Comparison of ENCODE assay signal across 22 cellular contexts in genomic region chrX:65480960-65481359, GRCh38.
"Had no signal": no experiment of that assay in that cellular context is flagged by ENCODE, and none has a peak within 500 bp of the region (broad histone marks: within the 10 kb centered on the region; RNA-seq: fewer than 3 reads in every experiment).

No MANE protein-coding gene starts in this region.

- H2AFZ ChIP-seq: neural progenitor cell had no signal

- H3K27me3 ChIP-seq: gastroesophageal sphincter, neural progenitor cell, right lobe of liver, uterus had no signal

- H3K36me3 ChIP-seq: gastroesophageal sphincter, left ventricle myocardium inferior, neural progenitor cell, right lobe of liver, uterus had no signal

- H3K27ac Mint-ChIP-seq: activated naive CD4-positive, alpha-beta T cell treated with anti-CD3 and anti-CD28 coated beads, Interleukin-2, amount 10 ng/mL, durations not matched to agents 7 days and 5 days; activated T-cell treated with anti-CD3 and anti-CD28 coated beads, Interleukin-2, amount 50 U/mL, for 72 hours; brain; mesothelial cell of epicardium; naive thymus-derived CD8-positive, alpha-beta T cell; neural progenitor cell had no signal

- H3K9me3 ChIP-seq: gastroesophageal sphincter, left ventricle myocardium inferior, right lobe of liver, uterus had no signal

- H3K9ac ChIP-seq: neural progenitor cell had no signal

- FAIRE-seq: TTC549 had no signal

- H3K4me3 ChIP-seq: gastroesophageal sphincter, left ventricle myocardium inferior, neural progenitor cell, right lobe of liver, skin epidermis, uterus had no signal

- H3K27me3 Mint-ChIP-seq: activated naive CD4-positive, alpha-beta T cell treated with anti-CD3 and anti-CD28 coated beads, Interleukin-2, amount 10 ng/mL, durations not matched to agents 7 days and 5 days; brain; naive thymus-derived CD8-positive, alpha-beta T cell had no signal

- H3K27ac ChIP-seq: epithelial cell of prostate, gastroesophageal sphincter, left ventricle myocardium inferior, neural progenitor cell, right lobe of liver, skin epidermis, uterus had no signal

- H3K4me1 ChIP-seq: gastroesophageal sphincter, left ventricle myocardium inferior, neural progenitor cell, right lobe of liver, uterus had no signal

- DNase-seq: activated CD4-positive, alpha-beta T cell treated with anti-CD3 and anti-CD28 coated beads for 4 hours; activated CD4-positive, alpha-beta T cell treated with anti-CD3 and anti-CD28 coated beads, Interleukin-2, amount 50 U/mL, for 48 hours; activated effector memory CD4-positive, alpha-beta T cell treated with anti-CD3 and anti-CD28 coated beads, Interleukin-2, amount 50 U/mL, for 16 hours; activated naive CD4-positive, alpha-beta T cell treated with anti-CD3 and anti-CD28 coated beads, Interleukin-2, amount 10 ng/mL, durations not matched to agents 7 days and 5 days; activated T-cell treated with anti-CD3 and anti-CD28 coated beads, Interleukin-2, amount 50 U/mL, for 72 hours; anterior cingulate cortex; head of caudate nucleus; hypothalamus; left ventricle myocardium inferior; naive thymus-derived CD8-positive, alpha-beta T cell; posterior cingulate gyrus; right lobe of liver; stimulated activated CD4-positive, alpha-beta T cell treated with anti-CD3 and anti-CD28 coated beads, Interleukin-1b, Interleukin-23, amount 100 ng/mL, for 48 hours; trophoblast cell; uterus had no signal

- H3K4me3 Mint-ChIP-seq: activated naive CD4-positive, alpha-beta T cell treated with anti-CD3 and anti-CD28 coated beads, Interleukin-2, amount 10 ng/mL, durations not matched to agents 7 days and 5 days; activated T-cell treated with anti-CD3 and anti-CD28 coated beads, Interleukin-2, amount 50 U/mL, for 72 hours; brain; mesothelial cell of epicardium; naive thymus-derived CD8-positive, alpha-beta T cell; neural progenitor cell had no signal

- H3K4me1 Mint-ChIP-seq: activated naive CD4-positive, alpha-beta T cell treated with anti-CD3 and anti-CD28 coated beads, Interleukin-2, amount 10 ng/mL, durations not matched to agents 7 days and 5 days; brain; mesothelial cell of epicardium; naive thymus-derived CD8-positive, alpha-beta T cell; neural progenitor cell had no signal

- H3K4me2 ChIP-seq: neural progenitor cell had no signal

- H3K36me3 Mint-ChIP-seq: activated naive CD4-positive, alpha-beta T cell treated with anti-CD3 and anti-CD28 coated beads, Interleukin-2, amount 10 ng/mL, durations not matched to agents 7 days and 5 days had no signal
